ENCODE assay signal across 21 cellular contexts in the genomic region with DNA sequence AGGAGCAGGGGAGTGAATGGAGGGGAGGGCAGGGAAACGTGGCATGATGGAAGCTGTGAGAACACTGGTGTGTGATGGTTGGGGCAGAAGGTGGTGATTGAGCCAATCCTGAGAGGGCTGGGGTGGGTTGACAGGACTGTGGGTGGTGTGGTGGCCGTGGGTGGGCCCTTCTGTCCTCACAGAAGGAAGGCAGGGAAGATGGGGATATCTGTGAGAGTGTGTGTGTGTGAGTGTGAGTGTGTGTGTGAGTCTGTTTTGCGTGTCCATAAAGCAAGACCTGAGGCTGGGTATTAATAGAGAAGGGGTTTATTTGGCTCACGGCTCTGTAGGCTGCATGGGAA. TPM values are rescaled to one million over a fixed set of nuclear protein-coding genes. Genes with fewer than 3 reads are reported as not detected.
DNase-seq lines count a peak whose midpoint lies in the region; ATAC-seq and TF ChIP-seq lines count a peak whose summit lies in the region.
"Had no signal": no experiment of that assay in that cellular context is flagged by ENCODE, and none has a peak within 500 bp of the region (broad histone marks: within the 10 kb centered on the region; RNA-seq: fewer than 3 reads in every experiment).

No MANE protein-coding gene starts in this region.

- H3K36me3 ChIP-seq in HEK293 (ENCODE audit: control insufficient read depth in 2 of 2, insufficient read depth in 1 of 2, low read length in 2 of 2) (peaks cover 0 to 42% of the 10 kb centered on the region in 2 experiments; a peak in 2 of 3 replicates), endodermal cell (ENCODE audit: control insufficient read depth, insufficient read depth, low read length) (no peaks in the 10 kb centered on the region), osteoblast (ENCODE audit: insufficient read depth, low read length) (peaks cover 3% of the 10 kb centered on the region)

- WGBS in endodermal cell (ENCODE audit: insufficient coverage in 1 of 2, insufficient read length in 1 of 2), 2 experiments = 94 to 97% methylated on average over 4 of the region's 4 CpGs

- no peak overlapping the region for H2AFZ ChIP-seq in osteoblast (ENCODE audit: low read length)
- H2AFZ ChIP-seq: GM23248 had no signal

- POLR2A ChIA-PET in HEK293 (lab: Yijun Ruan, JAX) = no interaction called here

- H3K4me2 ChIP-seq in osteoblast (ENCODE audit: insufficient read depth, low read length) = no peak overlapping the region

- no peak for DNase-seq in T-helper 1 cell
- no peak for DNase-seq in endodermal cell
- peak; percentile 50 for DNase-seq in osteoblast (ENCODE audit: insufficient read length, low spot score, missing footprints)
- DNase-seq in A172 (ENCODE audit: low spot score) = no peak
- DNase-seq in NCI-H69 (lab: John Stamatoyannopoulos, UW) = no peak
- DNase-seq: COR-L47, GM23248, HCEC 1CT, NCI-H1105 treated with DMSO at 0.1 percent for 48 hours, NCI-H1694 treated with DMSO at 0.1 percent for 48 hours, NCI-H2227 treated with DMSO at 0.1 percent for 48 hours, NCI-H524, PC-3, RPMI8226, SHP77 treated with DMSO at 0.1 percent for 48 hours had no signal

- no peaks in the 10 kb centered on the region for H3K9me3 Mint-ChIP-seq in T-helper 1 cell treated with Interleukin-12 subunit alpha and Interleukin-12 subunit beta and Interleukin-4 antibody, amounts not matched to agents 30 μg/mL and 1 μg/mL, for 36 hours
- no peaks in the 10 kb centered on the region for H3K9me3 Mint-ChIP-seq in endodermal cell
- H3K9me3 Mint-ChIP-seq: CD14-positive monocyte had no signal

- peaks cover 29% of the 10 kb centered on the region for H4K20me1 ChIP-seq in osteoblast (ENCODE audit: insufficient read depth, low read length)

- peak overlapping the region; percentile 26 for H3K27ac Mint-ChIP-seq in T-helper 1 cell treated with Interleukin-12 subunit alpha and Interleukin-12 subunit beta and Interleukin-4 antibody, amounts not matched to agents 30 μg/mL and 1 μg/mL, for 36 hours
- peak overlapping the region; percentile 27 for H3K27ac Mint-ChIP-seq in endodermal cell

- H3K27ac ChIP-seq in HEK293 (ENCODE audit: extremely low read depth, low read depth, low read length) (no peak overlapping the region), endodermal cell (ENCODE audit: low read depth, low read length) (no peak overlapping the region), osteoblast (ENCODE audit: low read depth, low read length) (no peak overlapping the region)
- H3K27ac ChIP-seq: 22Rv1, GM23248 had no signal

- H3K4me1 ChIP-seq in HEK293 (ENCODE audit: control insufficient read depth, insufficient read depth, low read length) = no peaks in the 10 kb centered on the region
- H3K4me1 ChIP-seq in endodermal cell (ENCODE audit: control insufficient read depth, insufficient read depth, low read length) = no peaks in the 10 kb centered on the region
- no peaks in the 10 kb centered on the region for H3K4me1 ChIP-seq in osteoblast (ENCODE audit: insufficient read depth, low read length)

- no peak overlapping the region for H3K4me3 Mint-ChIP-seq in T-helper 1 cell treated with Interleukin-12 subunit alpha and Interleukin-12 subunit beta and Interleukin-4 antibody, amounts not matched to agents 30 μg/mL and 1 μg/mL, for 36 hours
- H3K4me3 Mint-ChIP-seq in endodermal cell = no peak overlapping the region
- H3K4me3 Mint-ChIP-seq: CD14-positive monocyte had no signal

- H3K4me3 ChIP-seq in HEK293 (ENCODE audit: low read depth, low read length) = no peak overlapping the region
- H3K4me3 ChIP-seq in endodermal cell (ENCODE audit: low read length) = no peak overlapping the region
- no peak overlapping the region for H3K4me3 ChIP-seq in osteoblast (ENCODE audit: insufficient read depth, low read length)
- H3K4me3 ChIP-seq: GM23248, K562 had no signal

- ATAC-seq in GM21576 (IDR thresholded peaks at IDR 0.05; ENCODE audit: unreplicated experiment) = no peak
- ATAC-seq: K562, PC-3 had no signal

- peak overlapping the region; percentile 1 for H3K9ac ChIP-seq in endodermal cell (ENCODE audit: extremely low read depth, low read length, poor library complexity, severe bottlenecking)
- H3K9ac ChIP-seq: GM23248 had no signal

- no peaks in the 10 kb centered on the region for H3K27me3 Mint-ChIP-seq in T-helper 1 cell treated with Interleukin-12 subunit alpha and Interleukin-12 subunit beta and Interleukin-4 antibody, amounts not matched to agents 30 μg/mL and 1 μg/mL, for 36 hours (ENCODE audit: low read depth)
- no peaks in the 10 kb centered on the region for H3K27me3 Mint-ChIP-seq in endodermal cell (ENCODE audit: insufficient read depth)

- H3K36me3 Mint-ChIP-seq in T-helper 1 cell treated with Interleukin-12 subunit alpha and Interleukin-12 subunit beta and Interleukin-4 antibody, amounts not matched to agents 30 μg/mL and 1 μg/mL, for 36 hours (ENCODE audit: low read depth) = no peaks in the 10 kb centered on the region
- peaks cover 9% of the 10 kb centered on the region for H3K36me3 Mint-ChIP-seq in endodermal cell (ENCODE audit: low read depth)

- H3K79me2 ChIP-seq in osteoblast (ENCODE audit: insufficient read depth, low read length) = peaks cover 4% of the 10 kb centered on the region

- TF ChIP-seq CTCF in HEK293 (tag by site-specific recombination; IDR thresholded peaks at IDR 0.05) (no peak), endodermal cell (conservative IDR thresholded peaks at IDR 0.05) (no peak), osteoblast (IDR thresholded peaks at IDR 0.05; ENCODE audit: extremely low read depth, low read depth, low read length) (no peak)

- H3K9me3 ChIP-seq in HEK293 (ENCODE audit: control insufficient read depth, insufficient read depth, low read depth, low read length) (no peaks in the 10 kb centered on the region), endodermal cell (ENCODE audit: control insufficient read depth, low read length) (no peaks in the 10 kb centered on the region), osteoblast (ENCODE audit: low read depth, low read length) (no peaks in the 10 kb centered on the region)

- CTCF ChIA-PET in HEK293 (lab: Yijun Ruan, JAX) = interaction anchor here (1.0 kb wide), 1 partner anchor 429 kb away, joined by 3 read pairs; no protein-coding TSS in a partner anchor

- H3K4me1 Mint-ChIP-seq in T-helper 1 cell treated with Interleukin-12 subunit alpha and Interleukin-12 subunit beta and Interleukin-4 antibody, amounts not matched to agents 30 μg/mL and 1 μg/mL, for 36 hours (ENCODE audit: low read depth) = no peaks in the 10 kb centered on the region
- peaks cover 3% of the 10 kb centered on the region for H3K4me1 Mint-ChIP-seq in endodermal cell

- H3K27me3 ChIP-seq in endodermal cell (ENCODE audit: control insufficient read depth, insufficient read depth, low read length, poor library complexity, severe bottlenecking) = no peaks in the 10 kb centered on the region
- H3K27me3 ChIP-seq in osteoblast (ENCODE audit: insufficient read depth, low read length) = no peaks in the 10 kb centered on the region

TF ChIP-seq in HEK293, 187 proteins besides CTCF, POLR2A, EP300 and RAD21:
- peak; percentile 81 for TF ChIP-seq ZFHX2 (tag by site-specific recombination; conservative IDR thresholded peaks at IDR 0.05)
- TF ChIP-seq HOXA7 (CRISPR knock-in tag; IDR thresholded peaks at IDR 0.05; ENCODE audit: borderline replicate concordance) = no peak
- TF ChIP-seq EGR2 (tag by site-specific recombination; IDR thresholded peaks at IDR 0.05; ENCODE audit: low read depth) = peak; percentile 82
- no peak for TF ChIP-seq ZBTB48 (tag by site-specific recombination; IDR thresholded peaks at IDR 0.05)

RNA-seq across cellular contexts. Expression of a gene that starts 13.0 kb away (rescaled TPM):
- total RNA-seq in endodermal cell = 10 to 100 TPM; 20.7 to 27.9 TPM
- polyA plus RNA-seq in endodermal cell (2013, experiment 1 of 2) = 9.3 TPM
- 8.0 TPM for polyA plus RNA-seq in endodermal cell (2013, experiment 2 of 2)
- 14.1 and 17.4 TPM in 2 replicates for total RNA-seq in osteoblast
- total RNA-seq in A172 (2014; rRNA removed; shearing (Covaris generic)) = 11.1 and 11.9 TPM in 2 replicates

RNA-seq across cellular contexts. Expression of a gene that starts 48.6 kb away (rescaled TPM):
- 1 to 10 TPM; 3.7 to 4.7 TPM for total RNA-seq in endodermal cell
- polyA plus RNA-seq in endodermal cell (2013, experiment 1 of 2) = 1.9 TPM
- polyA plus RNA-seq in endodermal cell (2013, experiment 2 of 2) = 1.5 TPM
- total RNA-seq in osteoblast = 39.4 and 41.5 TPM in 2 replicates
- total RNA-seq in A172 (2014; rRNA removed; shearing (Covaris generic)) = 0.69 and 0.86 TPM in 2 replicates
- total RNA-seq: K562, PC-3 had no signal
- polyA plus RNA-seq: K562 had no signal
